In genomic region chr10:10333622-10334021, GRCh38 we compare ENCODE assay signal across 29 cellular contexts.
"Had no signal": no experiment of that assay in that cellular context is flagged by ENCODE, and none has a peak within 500 bp of the region (broad histone marks: within the 10 kb centered on the region; RNA-seq: fewer than 3 reads in every experiment).

No MANE protein-coding gene starts in this region.

- H3K27me3 ChIP-seq: neural progenitor cell, ovary, right lobe of liver, spleen, suprapubic skin, thyroid gland, tibial nerve, upper lobe of right lung, uterus had no signal

- H3K79me2 ChIP-seq: parathyroid adenoma had no signal

- H3K4me2 ChIP-seq: neural progenitor cell, smooth muscle cell had no signal

- H2AFZ ChIP-seq: neural progenitor cell, parathyroid adenoma had no signal

- H3K4me1 ChIP-seq: parathyroid adenoma, psoas muscle, right lobe of liver, spleen, suprapubic skin, thyroid gland, tibial nerve, upper lobe of right lung, uterus had no signal

- H3K27ac ChIP-seq: neural progenitor cell, ovary, parathyroid adenoma, psoas muscle, right lobe of liver, skin epidermis, spleen, suprapubic skin, thoracic aorta, thyroid gland, tibial nerve, upper lobe of right lung, uterus had no signal

- H3K9ac ChIP-seq: neural progenitor cell, parathyroid adenoma had no signal

- H3K36me3 ChIP-seq: neural progenitor cell, ovary, right lobe of liver, spleen, suprapubic skin, thoracic aorta, thyroid gland, tibial nerve, upper lobe of right lung, uterus had no signal

- ATAC-seq: naive thymus-derived CD8-positive, alpha-beta T cell; psoas muscle; right cardiac atrium; right lobe of liver; stimulated activated memory B cell treated with anti-CD40 and anti-IgM and Interleukin-4, amounts not matched to agents 10 μg/mL and 1 μg/mL and 100 μg/mL, for 72 hours; stimulated activated naive CD8-positive, alpha-beta T cell treated with anti-CD3 and anti-CD28 coated beads, Interleukin-15, amount 100 ng/mL, for 72 hours; stimulated activated naive CD8-positive, alpha-beta T cell treated with anti-CD3 and anti-CD28 coated beads, Interleukin-15, Interleukin-2, amounts not matched to agents 100 U/mL and 50 U/mL, for 24 hours; upper lobe of right lung had no signal

- DNase-seq: naive B cell; naive thymus-derived CD8-positive, alpha-beta T cell; occipital lobe; ovary; posterior cingulate gyrus; psoas muscle; right cardiac atrium; right lobe of liver; spleen; stimulated activated CD4-positive, alpha-beta T cell treated with anti-CD3 and anti-CD28 coated beads, Interleukin-12 subunit alpha, Interleukin-12 subunit beta, amount 100 ng/mL, for 4 hours; stimulated activated CD4-positive, alpha-beta T cell treated with anti-CD3 and anti-CD28 coated beads, Interleukin-1b, Interleukin-23, amount 100 ng/mL, for 48 hours; stimulated activated CD4-positive, alpha-beta T cell treated with anti-CD3 and anti-CD28 coated beads, Interleukin-4, amount 100 ng/mL, for 1 hour; stimulated activated CD4-positive, alpha-beta T cell treated with anti-CD3 and anti-CD28 coated beads, Interleukin-4, amount 100 ng/mL, for 4 hours; stimulated activated CD8-positive, alpha-beta memory T cell treated with anti-CD3 and anti-CD28 coated beads, Interleukin-4, amount 100 ng/mL, for 48 hours; stimulated activated naive CD4-positive, alpha-beta T cell; stimulated activated naive CD8-positive, alpha-beta T cell treated with anti-CD3 and anti-CD28 coated beads, Interleukin-15, amount 100 ng/mL, for 72 hours; stimulated activated naive CD8-positive, alpha-beta T cell treated with anti-CD3 and anti-CD28 coated beads, Interleukin-15, Interleukin-2, amounts not matched to agents 100 U/mL and 50 U/mL, for 24 hours; substantia nigra; thyroid gland; upper lobe of right lung; uterus had no signal

- H3K9me3 ChIP-seq: ovary, psoas muscle, right lobe of liver, spleen, suprapubic skin, thoracic aorta, thyroid gland, tibial nerve, upper lobe of right lung, uterus had no signal

- H3K4me3 ChIP-seq: neural progenitor cell, ovary, psoas muscle, right lobe of liver, skin epidermis, smooth muscle cell, spleen, suprapubic skin, thoracic aorta, thyroid gland, tibial nerve, upper lobe of right lung, uterus had no signal
